ENCODE assay signal across 15 cellular contexts in genomic region chr3:112699436-112699978, GRCh38. TPM values are rescaled to one million over a fixed set of nuclear protein-coding genes. Genes with fewer than 3 reads are reported as not detected.
DNase-seq lines count a peak whose midpoint lies in the region; ATAC-seq and TF ChIP-seq lines count a peak whose summit lies in the region.
"Had no signal": no experiment of that assay in that cellular context is flagged by ENCODE, and none has a peak within 500 bp of the region (broad histone marks: within the 10 kb centered on the region; RNA-seq: fewer than 3 reads in every experiment).

No MANE protein-coding gene starts in this region.

- peak; percentile 53 for DNase-seq in DMS53 (lab: John Stamatoyannopoulos, UW)
- peak; percentile 13 for DNase-seq in LNCaP clone FGC (ENCODE audit: low read depth)
- peak; percentile 69 for DNase-seq in mammary epithelial cell
- peak; percentile 49 to 65 for DNase-seq in lung microvascular endothelial cell (ENCODE audit: low read depth in 2 of 2)
- no peak for DNase-seq in gastrocnemius medialis
- no peak for DNase-seq in prostate gland (ENCODE audit: low spot score)
- DNase-seq in ureter (ENCODE audit: low spot score), result no peak
- no peak for DNase-seq in activated effector memory CD4-positive, alpha-beta T cell treated with anti-CD3 and anti-CD28 coated beads, Interleukin-2, amount 50 U/mL, for 16 hours
- DNase-seq: activated CD4-positive, alpha-beta T cell treated with anti-CD3 and anti-CD28 coated beads, Interleukin-2, amount 10 ng/mL, durations not matched to agents 24 days and 14 days; activated naive CD4-positive, alpha-beta T cell treated with Interleukin-2 at 50 U/mL for 16 hours; kidney; NCI-H2081 treated with DMSO at 0.1 percent for 48 hours; pancreas; testis had no signal

- dilution Hi-C loops in mammary epithelial cell (cut with HindIII; ENCODE audit: low sequenced_read_pairs), result no loop called here

- no peaks in the 10 kb centered on the region for H3K79me2 ChIP-seq in mammary epithelial cell (ENCODE audit: insufficient read depth, low read length)

- H3K4me1 ChIP-seq in mammary epithelial cell (ENCODE audit: insufficient read depth, low read length), result peaks cover 9% of the 10 kb centered on the region
- H3K4me1 ChIP-seq in gastrocnemius medialis, result peaks cover 0 to 3% of the 10 kb centered on the region in 2 donors
- H3K4me1 ChIP-seq in prostate gland (replicated peaks), result no peaks in the 10 kb centered on the region
- H3K4me1 ChIP-seq: pancreas, testis had no signal

- in situ Hi-C loops in mammary epithelial cell (cut with MboI; ENCODE audit: low sequenced_read_pairs in 2 of 2), result loop anchor here in 1 of 2 donors (10.0 kb wide), 1 partner anchor 55 kb away; the partner anchor contains the start of gene CCDC80
- in situ Hi-C loops in gastrocnemius medialis (cut with MboI; ENCODE audit: low sequenced_read_pairs in 4 of 4), result no loop called here

- H4K20me1 ChIP-seq in mammary epithelial cell (ENCODE audit: insufficient read depth, low read length), result no peaks in the 10 kb centered on the region

- BruUV-seq in mammary epithelial cell (replicated peaks; lab: Mats Ljungman, UMichigan), result no TSS peak

- H3K27ac ChIP-seq in mammary epithelial cell (ENCODE audit: insufficient read depth, low read depth, low read length) (no peak overlapping the region), gastrocnemius medialis (no peak overlapping the region), prostate gland (no peak overlapping the region)
- H3K27ac ChIP-seq: pancreas, testis had no signal

- peak overlapping the region; percentile 61 for H2AFZ ChIP-seq in mammary epithelial cell (ENCODE audit: low read depth, low read length)

- TF ChIP-seq POLR2A in gastrocnemius medialis (IDR thresholded peaks at IDR 0.05) (no peak), prostate gland (IDR thresholded peaks at IDR 0.05) (no peak)

- H3K4me2 ChIP-seq in mammary epithelial cell (ENCODE audit: insufficient read depth, low read depth, low read length), result no peak overlapping the region

- intact Hi-C loops in mammary epithelial cell (cut with micrococcal nuclease) (loop anchor here (1.0 to 10.0 kb wide), 3 partner anchors 45 to 115 kb away; no protein-coding TSS in a partner anchor), gastrocnemius medialis (cut with DNase I; ENCODE audit: low total_unique reads) (no loop called here), prostate gland (cut with DNase I) (no loop called here)

- TF ChIP-seq CTCF in LNCaP clone FGC (IDR thresholded peaks at IDR 0.05; ENCODE audit: control insufficient read depth, extremely low read depth, insufficient read depth), result peak; percentile 27; the same call in 1 of the 2 replicates
- TF ChIP-seq CTCF in mammary epithelial cell (conservative IDR thresholded peaks at IDR 0.05 in 1 of 2, IDR thresholded peaks at IDR 0.05 in 1 of 2; ENCODE audit: extremely low read depth in 1 of 2, insufficient read depth in 1 of 2, low read depth in 1 of 2, low read length in 2 of 2), result peak in 1 of 2 donors; percentile 27
- no peak for TF ChIP-seq CTCF in gastrocnemius medialis (IDR thresholded peaks at IDR 0.05 in 4 of 5, conservative IDR thresholded peaks at IDR 0.05 in 1 of 5)
- TF ChIP-seq CTCF in prostate gland (IDR thresholded peaks at IDR 0.05), result no peak

- CTCF ChIA-PET in mammary epithelial cell (lab: Charles Lee; ENCODE audit: low non-redundant PET), result no interaction called here

- H3K4me3 ChIP-seq in LNCaP clone FGC (ENCODE audit: low read depth, low read length), result no peak overlapping the region
- H3K4me3 ChIP-seq in mammary epithelial cell (replicated peaks in 1 of 3; ENCODE audit: insufficient read depth in 1 of 3, low read depth in 2 of 3, low read length in 3 of 3), result no peak overlapping the region
- H3K4me3 ChIP-seq in gastrocnemius medialis, result no peak overlapping the region
- H3K4me3 ChIP-seq in prostate gland, result no peak overlapping the region
- H3K4me3 ChIP-seq: pancreas, testis had no signal

- H3K27me3 ChIP-seq in mammary epithelial cell (ENCODE audit: insufficient read depth, low read length) (no peaks in the 10 kb centered on the region), gastrocnemius medialis (no peaks in the 10 kb centered on the region), prostate gland (replicated peaks; ENCODE audit: insufficient read depth) (no peaks in the 10 kb centered on the region)
- H3K27me3 ChIP-seq: pancreas, testis had no signal

- H3K36me3 ChIP-seq in mammary epithelial cell (ENCODE audit: insufficient read depth, low read length) (no peaks in the 10 kb centered on the region), gastrocnemius medialis (no peaks in the 10 kb centered on the region), prostate gland (no peaks in the 10 kb centered on the region)
- H3K36me3 ChIP-seq: pancreas had no signal

- WGBS in mammary epithelial cell (ENCODE audit: low coverage, missing lambda C conversion rate), result 42% methylated on average over 4 of the region's 4 CpGs
- WGBS in prostate gland, result 76% methylated on average over 4 of the region's 4 CpGs

- no peak overlapping the region for H3K9ac ChIP-seq in mammary epithelial cell (ENCODE audit: insufficient read depth, low read length)

- no peaks in the 10 kb centered on the region for H3K9me3 ChIP-seq in mammary epithelial cell (replicated peaks; ENCODE audit: insufficient read depth, low read length)
- no peaks in the 10 kb centered on the region for H3K9me3 ChIP-seq in gastrocnemius medialis
- no peaks in the 10 kb centered on the region for H3K9me3 ChIP-seq in prostate gland
- H3K9me3 ChIP-seq: pancreas, testis had no signal

- ATAC-seq in gastrocnemius medialis, result no peak
- ATAC-seq: Panc1, pancreas had no signal

RNA-seq across cellular contexts. Expression of gene CCDC80, which starts 58.6 kb away (rescaled TPM):
- total RNA-seq in mammary epithelial cell, result 10 to 100 TPM; 25.9 to 56.8 TPM
- polyA plus RNA-seq in mammary epithelial cell, result 2.0 TPM
- polyA minus RNA-seq in mammary epithelial cell, result 12.3 TPM
- 5.2 and 14.4 TPM in 2 replicates for total RNA-seq in lung microvascular endothelial cell
- total RNA-seq in gastrocnemius medialis, result 10 to 100 TPM in 1 of 4 donors, 1 to 10 TPM in 2, under 1 TPM in 1; 0.63 to 13.5 (median 3.4) TPM
- total RNA-seq in prostate gland, result 10 to 100 TPM in 1 of 2 donors, 1 to 10 TPM in 1; 2.7 to 18.4 TPM
- total RNA-seq in ureter, result 62.7 TPM
- total RNA-seq: activated CD4-positive, alpha-beta T cell treated with anti-CD3 and anti-CD28 coated beads, Interleukin-2, amount 10 ng/mL, durations not matched to agents 24 days and 14 days had no signal

Comparison
In these comparisons a context has a peak if more than half of its experiments do, and no peak if none do; other contexts are left out.
1. DNase-seq: peak in DMS53 (single experiment), LNCaP clone FGC (single experiment), mammary epithelial cell (single experiment) and lung microvascular endothelial cell (2 of 2); none in gastrocnemius medialis (0 of 2), prostate gland (single experiment), ureter (single experiment) and activated effector memory CD4-positive, alpha-beta T cell treated with anti-CD3 and anti-CD28 coated beads, Interleukin-2, amount 50 U/mL, for 16 hours (single experiment).